ENCODE assay signal across 10 cellular contexts in genomic region chrX:139759637-139760036, GRCh38. TPM values are rescaled to one million over a fixed set of nuclear protein-coding genes. Genes with fewer than 3 reads are reported as not detected.
DNase-seq lines count a peak whose midpoint lies in the region; ATAC-seq, FAIRE-seq and TF ChIP-seq lines count a peak whose summit lies in the region.
"Had no signal": no experiment of that assay in that cellular context is flagged by ENCODE, and none has a peak within 500 bp of the region (broad histone marks: within the 10 kb centered on the region; RNA-seq: fewer than 3 reads in every experiment).

No MANE protein-coding gene starts in this region.

- 45% methylated on average over 4 of the region's 4 CpGs for WGBS in SK-N-SH (ENCODE audit: low lambda C conversion rate)

- no peak overlapping the region for H3K4me2 ChIP-seq in SK-N-SH

- peak; percentile 59 for TF ChIP-seq CTCF in SK-N-SH (IDR thresholded peaks at IDR 0.05)
- TF ChIP-seq CTCF in RWPE1 (conservative IDR thresholded peaks at IDR 0.05; ENCODE audit: low read depth) = no peak

- peak; percentile 5 for DNase-seq in AG08396 (ENCODE audit: low spot score)
- DNase-seq in SK-N-SH = no peak
- peak; percentile 15 for DNase-seq in iPS-NIHi11 (ENCODE audit: low spot score)
- DNase-seq in GM12892 (ENCODE audit: insufficient read length) = no peak
- DNase-seq in effector memory CD4-positive, alpha-beta T cell = no peak
- DNase-seq in RWPE1 (ENCODE audit: low spot score) = no peak
- DNase-seq: NCI-H2081 had no signal

- H3K27ac ChIP-seq in SK-N-SH (ENCODE audit: low read depth in 2 of 2, low read length in 1 of 2) (no peak overlapping the region), RWPE1 (no peak overlapping the region)
- H3K27ac ChIP-seq in effector memory CD4-positive, alpha-beta T cell (ENCODE audit: insufficient read depth, low read length, poor library complexity, severe bottlenecking) = no peak overlapping the region
- H3K27ac ChIP-seq: neutrophil had no signal

- no peak for FAIRE-seq in GM12892 (lab: Jason Lieb, UNC)

- H2AFZ ChIP-seq in SK-N-SH (ENCODE audit: low read depth) = no peak overlapping the region

- CTCF ChIA-PET in SK-N-SH (lab: Yijun Ruan, JAX) = interaction anchor here (1.2 to 1.5 kb wide), 3 partner anchors 10 to 29 kb away, joined by 3 to 4 read pairs (median 4); no protein-coding TSS in a partner anchor
- CTCF ChIA-PET in RWPE1 (lab: Yijun Ruan, JAX) = interaction anchor here (0.6 to 1.0 kb wide), 2 partner anchors 74 to 1003 kb away, joined by 3 to 4 read pairs; no protein-coding TSS in a partner anchor

- TF ChIP-seq POLR2A in GM12892 (IDR thresholded peaks at IDR 0.05; ENCODE audit: low read depth, low read length) = no peak

- H3K36me3 ChIP-seq in SK-N-SH (replicated peaks in 1 of 2; ENCODE audit: control insufficient read depth in 1 of 2, insufficient read depth in 2 of 2, low read length in 1 of 2) = peaks cover 8 to 16% of the 10 kb centered on the region in 2 experiments
- H3K36me3 ChIP-seq in effector memory CD4-positive, alpha-beta T cell (ENCODE audit: control insufficient read depth, insufficient read depth, low read length) = no peaks in the 10 kb centered on the region

- ATAC-seq in GM18858 (IDR thresholded peaks at IDR 0.05; ENCODE audit: unreplicated experiment) (peak; percentile 60), GM18517 (IDR thresholded peaks at IDR 0.05; ENCODE audit: unreplicated experiment) (no peak)

- H3K9me2 ChIP-seq in SK-N-SH = no peaks in the 10 kb centered on the region

- peaks cover 4% of the 10 kb centered on the region; the same call in 1 of the 2 replicates for H3K9me3 ChIP-seq in SK-N-SH
- H3K9me3 ChIP-seq in effector memory CD4-positive, alpha-beta T cell (ENCODE audit: control insufficient read depth, low read length) = no peaks in the 10 kb centered on the region
- H3K9me3 ChIP-seq: neutrophil had no signal

- no peak overlapping the region for H3K4me3 ChIP-seq in SK-N-SH (ENCODE audit: low read depth in 2 of 2, low read length in 1 of 2)
- no peak overlapping the region for H3K4me3 ChIP-seq in effector memory CD4-positive, alpha-beta T cell (ENCODE audit: insufficient read depth, low read depth, low read length, poor library complexity, severe bottlenecking)

- TF ChIP-seq RAD21 in SK-N-SH (IDR thresholded peaks at IDR 0.05; ENCODE audit: low read length) = peak; percentile 60

- no peaks in the 10 kb centered on the region for H3F3A ChIP-seq in SK-N-SH (replicated peaks; ENCODE audit: insufficient read depth)

- no peaks in the 10 kb centered on the region for H4K20me1 ChIP-seq in SK-N-SH (ENCODE audit: insufficient read depth)

- H3K27me3 ChIP-seq in SK-N-SH (ENCODE audit: insufficient read depth) = no peaks in the 10 kb centered on the region
- no peaks in the 10 kb centered on the region for H3K27me3 ChIP-seq in effector memory CD4-positive, alpha-beta T cell (replicated peaks; ENCODE audit: control insufficient read depth, insufficient read depth, low read length, poor library complexity, severe bottlenecking)
- H3K27me3 ChIP-seq: neutrophil had no signal

- no peaks in the 10 kb centered on the region for H3K4me1 ChIP-seq in SK-N-SH (ENCODE audit: control insufficient read depth in 1 of 2, insufficient read depth in 2 of 2, low read depth in 1 of 2, low read length in 1 of 2)
- no peaks in the 10 kb centered on the region for H3K4me1 ChIP-seq in effector memory CD4-positive, alpha-beta T cell (ENCODE audit: control insufficient read depth, insufficient read depth, low read length, poor library complexity, severe bottlenecking)

- no peaks in the 10 kb centered on the region for H3K79me2 ChIP-seq in SK-N-SH (ENCODE audit: insufficient read depth)

- H3K9ac ChIP-seq in SK-N-SH = no peak overlapping the region

- no peak for TF ChIP-seq EP300 in SK-N-SH (IDR thresholded peaks at IDR 0.05; ENCODE audit: borderline replicate concordance in 1 of 2, low read depth in 1 of 2, low read length in 1 of 2)

- POLR2A ChIA-PET in SK-N-SH (lab: Yijun Ruan, JAX) = no interaction called here
- POLR2A ChIA-PET in RWPE1 (lab: Yijun Ruan, JAX; ENCODE audit: low non-redundant PET) = no interaction called here

TF ChIP-seq in SK-N-SH, 30 proteins besides CTCF, POLR2A, EP300 and RAD21:
- TF ChIP-seq FOXM1 (IDR thresholded peaks at IDR 0.05; ENCODE audit: low read depth) (no peak), SMC3 (IDR thresholded peaks at IDR 0.05; ENCODE audit: low read depth, low read length) (peak; percentile 35)

RNA-seq across cellular contexts. Expression of gene MCF2, which starts 51.7 kb away (rescaled TPM):
- 0.05 TPM in 2 replicates for polyA plus RNA-seq in SK-N-SH (2012; rRNA removed)
- polyA plus RNA-seq in SK-N-SH (2012; cell fraction: cytosol; rRNA removed) = 0.01 and 0.04 TPM in 2 replicates
- polyA plus RNA-seq in SK-N-SH (2012; cell fraction: nucleus; rRNA removed) = 0.06 and 0.11 TPM in 2 replicates
- polyA plus RNA-seq in GM12892 (2012; ENCODE audit: missing spikeins) = 0.38 TPM

Comparison
In these comparisons a context has a peak if more than half of its experiments do, and no peak if none do; other contexts are left out.
1. DNase-seq: peak in AG08396 (single experiment) and iPS-NIHi11 (single experiment); none in SK-N-SH (single experiment), GM12892 (single experiment), effector memory CD4-positive, alpha-beta T cell (0 of 3) and RWPE1 (single experiment).